In the genomic region with DNA sequence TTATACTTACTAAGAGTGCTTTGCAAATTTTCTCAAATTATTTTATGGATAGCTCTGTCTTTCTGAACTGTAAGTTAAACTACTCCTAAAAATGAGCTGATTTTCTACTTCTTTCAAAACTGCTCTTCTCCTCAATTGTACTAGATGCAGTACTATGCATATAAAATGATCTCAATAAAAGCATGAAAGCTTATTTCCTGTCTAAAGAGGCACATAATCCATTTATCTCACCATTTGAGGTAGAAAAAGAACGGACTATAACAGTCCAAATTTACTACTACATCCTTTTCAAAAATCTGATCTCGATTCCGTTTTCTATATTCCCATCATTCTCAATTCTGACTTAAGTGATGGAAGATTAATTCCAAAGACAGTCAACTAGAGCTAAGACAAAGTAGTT, we compare ENCODE assay signal across 1 cellular context.
TF ChIP-seq lines count a peak whose summit lies in the region.

No MANE protein-coding gene starts in this region.

TF ChIP-seq in WTC11, 78 proteins besides CTCF, POLR2A, EP300 and RAD21:
- TF ChIP-seq, protein P1, sequence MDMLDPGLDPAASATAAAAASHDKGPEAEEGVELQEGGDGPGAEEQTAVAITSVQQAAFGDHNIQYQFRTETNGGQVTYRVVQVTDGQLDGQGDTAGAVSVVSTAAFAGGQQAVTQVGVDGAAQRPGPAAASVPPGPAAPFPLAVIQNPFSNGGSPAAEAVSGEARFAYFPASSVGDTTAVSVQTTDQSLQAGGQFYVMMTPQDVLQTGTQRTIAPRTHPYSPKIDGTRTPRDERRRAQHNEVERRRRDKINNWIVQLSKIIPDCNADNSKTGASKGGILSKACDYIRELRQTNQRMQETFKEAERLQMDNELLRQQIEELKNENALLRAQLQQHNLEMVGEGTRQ (CRISPR knock-in tag; IDR thresholded peaks at IDR 0.05), result no peak
- TF ChIP-seq ZNF671 (CRISPR knock-in tag; IDR thresholded peaks at IDR 0.05) (no peak), FOXJ3 (CRISPR knock-in tag; IDR thresholded peaks at IDR 0.05; ENCODE audit: borderline replicate concordance) (no peak), TP53 (CRISPR knock-in tag; IDR thresholded peaks at IDR 0.05) (no peak), ATF1 (CRISPR knock-in tag; IDR thresholded peaks at IDR 0.05) (no peak)
- TF ChIP-seq, protein P2, sequence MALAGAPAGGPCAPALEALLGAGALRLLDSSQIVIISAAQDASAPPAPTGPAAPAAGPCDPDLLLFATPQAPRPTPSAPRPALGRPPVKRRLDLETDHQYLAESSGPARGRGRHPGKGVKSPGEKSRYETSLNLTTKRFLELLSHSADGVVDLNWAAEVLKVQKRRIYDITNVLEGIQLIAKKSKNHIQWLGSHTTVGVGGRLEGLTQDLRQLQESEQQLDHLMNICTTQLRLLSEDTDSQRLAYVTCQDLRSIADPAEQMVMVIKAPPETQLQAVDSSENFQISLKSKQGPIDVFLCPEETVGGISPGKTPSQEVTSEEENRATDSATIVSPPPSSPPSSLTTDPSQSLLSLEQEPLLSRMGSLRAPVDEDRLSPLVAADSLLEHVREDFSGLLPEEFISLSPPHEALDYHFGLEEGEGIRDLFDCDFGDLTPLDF (CRISPR knock-in tag; IDR thresholded peaks at IDR 0.05), result no peak
